Comparison of ENCODE assay signal across 22 cellular contexts in the genomic region with DNA sequence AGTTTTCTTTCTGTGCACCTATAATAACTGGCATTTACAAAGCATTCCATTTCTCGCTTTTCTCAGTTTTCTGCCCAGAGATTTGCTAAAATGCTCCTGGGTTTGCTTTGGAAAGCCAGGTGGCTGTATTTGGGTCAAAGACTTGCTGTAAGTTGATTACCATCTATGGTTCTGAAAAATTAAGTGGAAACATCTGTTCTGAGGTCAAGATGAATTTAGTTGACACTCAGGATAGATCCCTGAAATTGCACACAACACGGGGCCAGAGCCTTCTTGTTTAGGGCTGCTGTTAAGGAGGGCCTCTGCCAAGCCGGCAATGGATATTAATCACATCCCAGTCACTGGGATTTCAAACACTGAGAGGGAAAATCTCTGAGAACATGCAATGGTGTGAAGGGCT.
DNase-seq lines count a peak whose midpoint lies in the region; ATAC-seq and TF ChIP-seq lines count a peak whose summit lies in the region.
"Had no signal": no experiment of that assay in that cellular context is flagged by ENCODE, and none has a peak within 500 bp of the region (broad histone marks: within the 10 kb centered on the region; RNA-seq: fewer than 3 reads in every experiment).

No MANE protein-coding gene starts in this region.

- no peak overlapping the region for H2AFZ ChIP-seq in hepatocyte

- no peaks in the 10 kb centered on the region for H3K9me3 ChIP-seq in uterus
- H3K9me3 ChIP-seq in hepatocyte (ENCODE audit: low read depth) = no peaks in the 10 kb centered on the region
- H3K9me3 ChIP-seq in lower lobe of right lung = no peaks in the 10 kb centered on the region
- H3K9me3 ChIP-seq: Peyer's patch had no signal

- no peaks in the 10 kb centered on the region for H3K9me2 ChIP-seq in hepatocyte (replicated peaks; ENCODE audit: insufficient read depth)

- H3K79me2 ChIP-seq in hepatocyte = no peaks in the 10 kb centered on the region

- ATAC-seq in HG03108 (IDR thresholded peaks at IDR 0.05; ENCODE audit: unreplicated experiment) (no peak), lower lobe of right lung (no peak)
- ATAC-seq: HCT116, K562, Right ventricle myocardium inferior had no signal

- no peak overlapping the region for H3K4me3 ChIP-seq in fibroblast of villous mesenchyme (ENCODE audit: low read depth, low read length)
- H3K4me3 ChIP-seq in uterus = no peak overlapping the region
- no peak overlapping the region for H3K4me3 ChIP-seq in hepatocyte
- no peak overlapping the region for H3K4me3 ChIP-seq in lower lobe of right lung
- H3K4me3 ChIP-seq: K562, Peyer's patch, SK-N-MC had no signal

- H4K20me1 ChIP-seq in hepatocyte (ENCODE audit: insufficient read depth, poor library complexity, severe bottlenecking) = no peaks in the 10 kb centered on the region

- intact Hi-C loops in uterus (cut with DNase I; ENCODE audit: low total_unique reads) (no loop called here), lower lobe of right lung (cut with DNase I) (no loop called here)

- no peaks in the 10 kb centered on the region for H3K27me3 ChIP-seq in uterus
- no peaks in the 10 kb centered on the region for H3K27me3 ChIP-seq in hepatocyte
- no peaks in the 10 kb centered on the region for H3K27me3 ChIP-seq in lower lobe of right lung (ENCODE audit: low read depth)
- H3K27me3 ChIP-seq: Peyer's patch had no signal

- TF ChIP-seq POLR2A in uterus (IDR thresholded peaks at IDR 0.05) = no peak

- H3K36me3 ChIP-seq in uterus = no peaks in the 10 kb centered on the region
- H3K36me3 ChIP-seq in hepatocyte (replicated peaks; ENCODE audit: insufficient read depth, low read depth) = no peaks in the 10 kb centered on the region
- no peaks in the 10 kb centered on the region for H3K36me3 ChIP-seq in lower lobe of right lung
- H3K36me3 ChIP-seq: Peyer's patch had no signal

- 67% methylated on average over 3 of the region's 3 CpGs for WGBS in hepatocyte (ENCODE audit: low lambda C conversion rate, missing lambda C conversion rate)

- no peak for TF ChIP-seq CTCF in fibroblast of villous mesenchyme (IDR thresholded peaks at IDR 0.05; ENCODE audit: insufficient read depth, low read depth, low read length)
- no peak for TF ChIP-seq CTCF in uterus (IDR thresholded peaks at IDR 0.05)
- TF ChIP-seq CTCF in hepatocyte (IDR thresholded peaks at IDR 0.05; ENCODE audit: poor library complexity) = no peak
- TF ChIP-seq CTCF in lower lobe of right lung (IDR thresholded peaks at IDR 0.05) = no peak

- H3K27ac ChIP-seq in uterus (peak overlapping the region in 1 of 2 donors; percentile 26), hepatocyte (no peak overlapping the region), lower lobe of right lung (no peak overlapping the region)
- H3K27ac ChIP-seq: Peyer's patch, SK-N-MC had no signal

- peak; percentile 47 for DNase-seq in RPMI7951 (ENCODE audit: low read depth)
- DNase-seq in amniotic epithelial cell (ENCODE audit: low read depth) = peak; percentile 9
- peak; percentile 46 for DNase-seq in fibroblast of villous mesenchyme (ENCODE audit: low read depth)
- DNase-seq in uterus = peak; percentile 30 to 47
- no peak for DNase-seq in hepatocyte (ENCODE audit: low spot score)
- DNase-seq in lower lobe of right lung = no peak
- DNase-seq: ACHN; COR-L47; DMS 273 treated with DMSO at 0.1 percent for 48 hours; GDM1; GOT3; NCI-H1105; NCI-H2081; NCI-H446 treated with DMSO at 0.1 percent for 48 hours; NCI-H69; NK-92 treated with Interleukin-12 subunit alpha and Interleukin-12 subunit beta, amount 100 ng/mL, for 24 hours; Peyer's patch had no signal

- peaks cover 0 to 3% of the 10 kb centered on the region in 2 donors for H3K4me1 ChIP-seq in uterus
- H3K4me1 ChIP-seq in hepatocyte (ENCODE audit: insufficient read depth) = no peaks in the 10 kb centered on the region
- peaks cover 9% of the 10 kb centered on the region for H3K4me1 ChIP-seq in lower lobe of right lung

- no peak overlapping the region for H3K4me2 ChIP-seq in hepatocyte

Comparison
In these comparisons a context has a peak if more than half of its experiments do, and no peak if none do; other contexts are left out.
1. DNase-seq: peak in RPMI7951 (single experiment), amniotic epithelial cell (single experiment), fibroblast of villous mesenchyme (single experiment) and uterus (2 of 2); none in hepatocyte (single experiment) and lower lobe of right lung (single experiment).